ENCODE assay signal across 1 cellular context in the genomic region with DNA sequence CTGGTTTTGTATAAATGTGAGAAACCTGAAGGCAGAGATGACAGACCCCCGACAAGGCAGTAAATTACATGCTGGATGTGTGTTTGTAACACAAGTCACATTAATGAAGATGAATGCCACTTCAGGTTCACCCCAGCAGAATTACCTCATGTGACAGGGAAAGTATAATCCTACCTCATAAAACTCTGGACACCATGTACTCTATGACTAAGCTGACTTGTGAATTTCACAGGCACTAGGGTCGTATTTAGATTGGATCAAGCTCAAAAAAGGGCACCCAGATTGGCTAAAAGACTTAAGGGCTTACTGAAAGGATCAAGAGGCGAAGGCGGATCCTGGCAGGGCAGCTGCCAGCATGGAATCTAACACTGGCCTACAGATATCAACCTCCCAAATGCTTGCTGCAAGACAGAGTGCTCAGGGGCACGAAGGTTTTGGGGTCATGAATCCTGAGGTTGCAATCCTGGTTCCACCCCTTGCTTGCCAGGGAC.
TF ChIP-seq lines count a peak whose summit lies in the region.

No MANE protein-coding gene starts in this region.

TF ChIP-seq in HEK293, 187 proteins besides CTCF, POLR2A, EP300 and RAD21 (continued from another document and continues in another):
- no peak; the same call in 1 of the 2 replicates for TF ChIP-seq MZF1 (tag by site-specific recombination; IDR thresholded peaks at IDR 0.05; ENCODE audit: borderline replicate concordance)
- TF ChIP-seq ZNF596 (tag by site-specific recombination; IDR thresholded peaks at IDR 0.05): peak; percentile 60; the same call in 1 of the 2 replicates
- TF ChIP-seq, protein P1, sequence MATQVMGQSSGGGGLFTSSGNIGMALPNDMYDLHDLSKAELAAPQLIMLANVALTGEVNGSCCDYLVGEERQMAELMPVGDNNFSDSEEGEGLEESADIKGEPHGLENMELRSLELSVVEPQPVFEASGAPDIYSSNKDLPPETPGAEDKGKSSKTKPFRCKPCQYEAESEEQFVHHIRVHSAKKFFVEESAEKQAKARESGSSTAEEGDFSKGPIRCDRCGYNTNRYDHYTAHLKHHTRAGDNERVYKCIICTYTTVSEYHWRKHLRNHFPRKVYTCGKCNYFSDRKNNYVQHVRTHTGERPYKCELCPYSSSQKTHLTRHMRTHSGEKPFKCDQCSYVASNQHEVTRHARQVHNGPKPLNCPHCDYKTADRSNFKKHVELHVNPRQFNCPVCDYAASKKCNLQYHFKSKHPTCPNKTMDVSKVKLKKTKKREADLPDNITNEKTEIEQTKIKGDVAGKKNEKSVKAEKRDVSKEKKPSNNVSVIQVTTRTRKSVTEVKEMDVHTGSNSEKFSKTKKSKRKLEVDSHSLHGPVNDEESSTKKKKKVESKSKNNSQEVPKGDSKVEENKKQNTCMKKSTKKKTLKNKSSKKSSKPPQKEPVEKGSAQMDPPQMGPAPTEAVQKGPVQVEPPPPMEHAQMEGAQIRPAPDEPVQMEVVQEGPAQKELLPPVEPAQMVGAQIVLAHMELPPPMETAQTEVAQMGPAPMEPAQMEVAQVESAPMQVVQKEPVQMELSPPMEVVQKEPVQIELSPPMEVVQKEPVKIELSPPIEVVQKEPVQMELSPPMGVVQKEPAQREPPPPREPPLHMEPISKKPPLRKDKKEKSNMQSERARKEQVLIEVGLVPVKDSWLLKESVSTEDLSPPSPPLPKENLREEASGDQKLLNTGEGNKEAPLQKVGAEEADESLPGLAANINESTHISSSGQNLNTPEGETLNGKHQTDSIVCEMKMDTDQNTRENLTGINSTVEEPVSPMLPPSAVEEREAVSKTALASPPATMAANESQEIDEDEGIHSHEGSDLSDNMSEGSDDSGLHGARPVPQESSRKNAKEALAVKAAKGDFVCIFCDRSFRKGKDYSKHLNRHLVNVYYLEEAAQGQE (tag by site-specific recombination; IDR thresholded peaks at IDR 0.05): 0 out of 2 replicates have a peak, but pooled peaks have one; percentile 48
- TF ChIP-seq ZNF416 (tag by site-specific recombination; IDR thresholded peaks at IDR 0.05): no peak
- peak; percentile 84 for TF ChIP-seq ZFHX2 (tag by site-specific recombination; conservative IDR thresholded peaks at IDR 0.05)
- TF ChIP-seq ZNF221 (tag by site-specific recombination; IDR thresholded peaks at IDR 0.05; ENCODE audit: borderline replicate concordance): peak; percentile 81; the same call in 1 of the 2 replicates
- TF ChIP-seq ZNF571 (tag by site-specific recombination; IDR thresholded peaks at IDR 0.05): no peak
- TF ChIP-seq GLIS1 (tag by site-specific recombination; IDR thresholded peaks at IDR 0.05): peak; percentile 95
- no peak for TF ChIP-seq ZNF555 (tag by site-specific recombination; conservative IDR thresholded peaks at IDR 0.05)
- peak; percentile 90 for TF ChIP-seq ZNF501 (tag by site-specific recombination; IDR thresholded peaks at IDR 0.05)
- TF ChIP-seq ZBTB7A (tag by site-specific recombination; IDR thresholded peaks at IDR 0.05; ENCODE audit: low read depth): 0 out of 2 replicates have a peak, but pooled peaks have one; percentile 19
- TF ChIP-seq ZNF311 (tag by site-specific recombination; IDR thresholded peaks at IDR 0.05; ENCODE audit: borderline replicate concordance): no peak
- peak; percentile 51; the same call in 1 of the 2 replicates for TF ChIP-seq MYNN (tag by site-specific recombination; IDR thresholded peaks at IDR 0.05; ENCODE audit: borderline replicate concordance)
- peak; percentile 45 for TF ChIP-seq SP3 (tag by site-specific recombination; IDR thresholded peaks at IDR 0.05)
- TF ChIP-seq, protein P2, sequence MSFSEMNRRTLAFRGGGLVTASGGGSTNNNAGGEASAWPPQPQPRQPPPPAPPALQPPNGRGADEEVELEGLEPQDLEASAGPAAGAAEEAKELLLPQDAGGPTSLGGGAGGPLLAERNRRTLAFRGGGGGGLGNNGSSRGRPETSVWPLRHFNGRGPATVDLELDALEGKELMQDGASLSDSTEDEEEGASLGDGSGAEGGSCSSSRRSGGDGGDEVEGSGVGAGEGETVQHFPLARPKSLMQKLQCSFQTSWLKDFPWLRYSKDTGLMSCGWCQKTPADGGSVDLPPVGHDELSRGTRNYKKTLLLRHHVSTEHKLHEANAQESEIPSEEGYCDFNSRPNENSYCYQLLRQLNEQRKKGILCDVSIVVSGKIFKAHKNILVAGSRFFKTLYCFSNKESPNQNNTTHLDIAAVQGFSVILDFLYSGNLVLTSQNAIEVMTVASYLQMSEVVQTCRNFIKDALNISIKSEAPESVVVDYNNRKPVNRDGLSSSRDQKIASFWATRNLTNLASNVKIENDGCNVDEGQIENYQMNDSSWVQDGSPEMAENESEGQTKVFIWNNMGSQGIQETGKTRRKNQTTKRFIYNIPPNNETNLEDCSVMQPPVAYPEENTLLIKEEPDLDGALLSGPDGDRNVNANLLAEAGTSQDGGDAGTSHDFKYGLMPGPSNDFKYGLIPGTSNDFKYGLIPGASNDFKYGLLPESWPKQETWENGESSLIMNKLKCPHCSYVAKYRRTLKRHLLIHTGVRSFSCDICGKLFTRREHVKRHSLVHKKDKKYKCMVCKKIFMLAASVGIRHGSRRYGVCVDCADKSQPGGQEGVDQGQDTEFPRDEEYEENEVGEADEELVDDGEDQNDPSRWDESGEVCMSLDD (tag by site-specific recombination; IDR thresholded peaks at IDR 0.05): peak; percentile 83
- peak; percentile 99 for TF ChIP-seq GFI1B (tag by site-specific recombination; IDR thresholded peaks at IDR 0.05)
- TF ChIP-seq GLIS2 (tag by site-specific recombination; IDR thresholded peaks at IDR 0.05): peak; percentile 81
- peak; percentile 93; the same call in 1 of the 2 replicates for TF ChIP-seq ZBTB1 (tag by site-specific recombination; IDR thresholded peaks at IDR 0.05)
- peak; percentile 98 for TF ChIP-seq ZNF324 (tag by site-specific recombination; IDR thresholded peaks at IDR 0.05)
- TF ChIP-seq, protein P3, sequence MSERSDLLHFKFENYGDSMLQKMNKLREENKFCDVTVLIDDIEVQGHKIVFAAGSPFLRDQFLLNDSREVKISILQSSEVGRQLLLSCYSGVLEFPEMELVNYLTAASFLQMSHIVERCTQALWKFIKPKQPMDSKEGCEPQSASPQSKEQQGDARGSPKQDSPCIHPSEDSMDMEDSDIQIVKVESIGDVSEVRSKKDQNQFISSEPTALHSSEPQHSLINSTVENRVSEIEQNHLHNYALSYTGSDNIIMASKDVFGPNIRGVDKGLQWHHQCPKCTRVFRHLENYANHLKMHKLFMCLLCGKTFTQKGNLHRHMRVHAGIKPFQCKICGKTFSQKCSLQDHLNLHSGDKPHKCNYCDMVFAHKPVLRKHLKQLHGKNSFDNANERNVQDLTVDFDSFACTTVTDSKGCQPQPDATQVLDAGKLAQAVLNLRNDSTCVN (tag by site-specific recombination; optimal IDR thresholded peaks at IDR 0.05): peak; percentile 24
- TF ChIP-seq ZNF530 (tag by site-specific recombination; IDR thresholded peaks at IDR 0.05; ENCODE audit: low read depth): no peak
- no peak for TF ChIP-seq ZNF292 (tag by site-specific recombination; IDR thresholded peaks at IDR 0.05; ENCODE audit: borderline replicate concordance, low read depth)
- no peak for TF ChIP-seq ZNF792 (tag by site-specific recombination; IDR thresholded peaks at IDR 0.05)
- TF ChIP-seq ZNF433 (tag by site-specific recombination; IDR thresholded peaks at IDR 0.05; ENCODE audit: low read depth): no peak
- peak; percentile 99 for TF ChIP-seq ZNF391 (tag by site-specific recombination; IDR thresholded peaks at IDR 0.05; ENCODE audit: borderline replicate concordance, low read depth)
- no peak for TF ChIP-seq ZNF837 (tag by site-specific recombination; IDR thresholded peaks at IDR 0.05)
- TF ChIP-seq ZBTB20 (tag by site-specific recombination; IDR thresholded peaks at IDR 0.05): peak; percentile 55
- peak; percentile 73 for TF ChIP-seq SCRT1 (tag by site-specific recombination; IDR thresholded peaks at IDR 0.05; ENCODE audit: borderline replicate concordance)
- TF ChIP-seq, protein P4, sequence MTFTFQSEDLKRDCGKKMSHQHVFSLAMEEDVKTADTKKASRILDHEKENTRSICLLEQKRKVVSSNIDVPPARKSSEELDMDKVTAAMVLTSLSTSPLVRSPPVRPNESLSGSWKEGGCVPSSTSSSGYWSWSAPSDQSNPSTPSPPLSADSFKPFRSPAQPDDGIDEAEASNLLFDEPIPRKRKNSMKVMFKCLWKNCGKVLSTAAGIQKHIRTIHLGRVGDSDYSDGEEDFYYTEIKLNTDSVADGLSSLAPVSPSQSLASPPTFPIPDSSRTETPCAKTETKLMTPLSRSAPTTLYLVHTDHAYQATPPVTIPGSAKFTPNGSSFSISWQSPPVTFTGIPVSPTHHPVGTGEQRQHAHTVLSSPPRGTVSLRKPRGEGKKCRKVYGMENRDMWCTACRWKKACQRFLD (tag by site-specific recombination; IDR thresholded peaks at IDR 0.05): no peak
- TF ChIP-seq ZFP3 (tag by site-specific recombination; IDR thresholded peaks at IDR 0.05; ENCODE audit: low read depth): no peak
- TF ChIP-seq, protein P5, sequence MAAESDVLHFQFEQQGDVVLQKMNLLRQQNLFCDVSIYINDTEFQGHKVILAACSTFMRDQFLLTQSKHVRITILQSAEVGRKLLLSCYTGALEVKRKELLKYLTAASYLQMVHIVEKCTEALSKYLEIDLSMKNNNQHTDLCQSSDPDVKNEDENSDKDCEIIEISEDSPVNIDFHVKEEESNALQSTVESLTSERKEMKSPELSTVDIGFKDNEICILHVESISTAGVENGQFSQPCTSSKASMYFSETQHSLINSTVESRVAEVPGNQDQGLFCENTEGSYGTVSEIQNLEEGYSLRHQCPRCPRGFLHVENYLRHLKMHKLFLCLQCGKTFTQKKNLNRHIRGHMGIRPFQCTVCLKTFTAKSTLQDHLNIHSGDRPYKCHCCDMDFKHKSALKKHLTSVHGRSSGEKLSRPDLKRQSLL (tag by site-specific recombination; IDR thresholded peaks at IDR 0.05): peak; percentile 61; the same call in 1 of the 2 replicates
- TF ChIP-seq ZNF157 (tag by site-specific recombination; IDR thresholded peaks at IDR 0.05): no peak
- 0 out of 2 replicates have a peak, but pooled peaks have one; percentile 42 for TF ChIP-seq ZNF239 (tag by site-specific recombination; IDR thresholded peaks at IDR 0.05)
- TF ChIP-seq ZNF658 (tag by site-specific recombination; IDR thresholded peaks at IDR 0.05): no peak
- TF ChIP-seq, protein P6, sequence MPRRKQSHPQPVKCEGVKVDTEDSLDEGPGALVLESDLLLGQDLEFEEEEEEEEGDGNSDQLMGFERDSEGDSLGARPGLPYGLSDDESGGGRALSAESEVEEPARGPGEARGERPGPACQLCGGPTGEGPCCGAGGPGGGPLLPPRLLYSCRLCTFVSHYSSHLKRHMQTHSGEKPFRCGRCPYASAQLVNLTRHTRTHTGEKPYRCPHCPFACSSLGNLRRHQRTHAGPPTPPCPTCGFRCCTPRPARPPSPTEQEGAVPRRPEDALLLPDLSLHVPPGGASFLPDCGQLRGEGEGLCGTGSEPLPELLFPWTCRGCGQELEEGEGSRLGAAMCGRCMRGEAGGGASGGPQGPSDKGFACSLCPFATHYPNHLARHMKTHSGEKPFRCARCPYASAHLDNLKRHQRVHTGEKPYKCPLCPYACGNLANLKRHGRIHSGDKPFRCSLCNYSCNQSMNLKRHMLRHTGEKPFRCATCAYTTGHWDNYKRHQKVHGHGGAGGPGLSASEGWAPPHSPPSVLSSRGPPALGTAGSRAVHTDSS (tag by site-specific recombination; IDR thresholded peaks at IDR 0.05): peak; percentile 32; the same call in 1 of the 2 replicates
- TF ChIP-seq, protein P7, sequence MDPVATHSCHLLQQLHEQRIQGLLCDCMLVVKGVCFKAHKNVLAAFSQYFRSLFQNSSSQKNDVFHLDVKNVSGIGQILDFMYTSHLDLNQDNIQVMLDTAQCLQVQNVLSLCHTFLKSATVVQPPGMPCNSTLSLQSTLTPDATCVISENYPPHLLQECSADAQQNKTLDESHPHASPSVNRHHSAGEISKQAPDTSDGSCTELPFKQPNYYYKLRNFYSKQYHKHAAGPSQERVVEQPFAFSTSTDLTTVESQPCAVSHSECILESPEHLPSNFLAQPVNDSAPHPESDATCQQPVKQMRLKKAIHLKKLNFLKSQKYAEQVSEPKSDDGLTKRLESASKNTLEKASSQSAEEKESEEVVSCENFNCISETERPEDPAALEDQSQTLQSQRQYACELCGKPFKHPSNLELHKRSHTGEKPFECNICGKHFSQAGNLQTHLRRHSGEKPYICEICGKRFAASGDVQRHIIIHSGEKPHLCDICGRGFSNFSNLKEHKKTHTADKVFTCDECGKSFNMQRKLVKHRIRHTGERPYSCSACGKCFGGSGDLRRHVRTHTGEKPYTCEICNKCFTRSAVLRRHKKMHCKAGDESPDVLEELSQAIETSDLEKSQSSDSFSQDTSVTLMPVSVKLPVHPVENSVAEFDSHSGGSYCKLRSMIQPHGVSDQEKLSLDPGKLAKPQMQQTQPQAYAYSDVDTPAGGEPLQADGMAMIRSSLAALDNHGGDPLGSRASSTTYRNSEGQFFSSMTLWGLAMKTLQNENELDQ (tag by site-specific recombination; IDR thresholded peaks at IDR 0.05; ENCODE audit: low read depth): no peak; the same call in 1 of the 2 replicates
- no peak for TF ChIP-seq HOXA7 (CRISPR knock-in tag; IDR thresholded peaks at IDR 0.05; ENCODE audit: borderline replicate concordance)
- TF ChIP-seq ZNF785 (tag by site-specific recombination; IDR thresholded peaks at IDR 0.05): no peak
- TF ChIP-seq ZNF529 (tag by site-specific recombination; IDR thresholded peaks at IDR 0.05; ENCODE audit: insufficient replicate concordance): peak; percentile 49
- TF ChIP-seq, protein P8, sequence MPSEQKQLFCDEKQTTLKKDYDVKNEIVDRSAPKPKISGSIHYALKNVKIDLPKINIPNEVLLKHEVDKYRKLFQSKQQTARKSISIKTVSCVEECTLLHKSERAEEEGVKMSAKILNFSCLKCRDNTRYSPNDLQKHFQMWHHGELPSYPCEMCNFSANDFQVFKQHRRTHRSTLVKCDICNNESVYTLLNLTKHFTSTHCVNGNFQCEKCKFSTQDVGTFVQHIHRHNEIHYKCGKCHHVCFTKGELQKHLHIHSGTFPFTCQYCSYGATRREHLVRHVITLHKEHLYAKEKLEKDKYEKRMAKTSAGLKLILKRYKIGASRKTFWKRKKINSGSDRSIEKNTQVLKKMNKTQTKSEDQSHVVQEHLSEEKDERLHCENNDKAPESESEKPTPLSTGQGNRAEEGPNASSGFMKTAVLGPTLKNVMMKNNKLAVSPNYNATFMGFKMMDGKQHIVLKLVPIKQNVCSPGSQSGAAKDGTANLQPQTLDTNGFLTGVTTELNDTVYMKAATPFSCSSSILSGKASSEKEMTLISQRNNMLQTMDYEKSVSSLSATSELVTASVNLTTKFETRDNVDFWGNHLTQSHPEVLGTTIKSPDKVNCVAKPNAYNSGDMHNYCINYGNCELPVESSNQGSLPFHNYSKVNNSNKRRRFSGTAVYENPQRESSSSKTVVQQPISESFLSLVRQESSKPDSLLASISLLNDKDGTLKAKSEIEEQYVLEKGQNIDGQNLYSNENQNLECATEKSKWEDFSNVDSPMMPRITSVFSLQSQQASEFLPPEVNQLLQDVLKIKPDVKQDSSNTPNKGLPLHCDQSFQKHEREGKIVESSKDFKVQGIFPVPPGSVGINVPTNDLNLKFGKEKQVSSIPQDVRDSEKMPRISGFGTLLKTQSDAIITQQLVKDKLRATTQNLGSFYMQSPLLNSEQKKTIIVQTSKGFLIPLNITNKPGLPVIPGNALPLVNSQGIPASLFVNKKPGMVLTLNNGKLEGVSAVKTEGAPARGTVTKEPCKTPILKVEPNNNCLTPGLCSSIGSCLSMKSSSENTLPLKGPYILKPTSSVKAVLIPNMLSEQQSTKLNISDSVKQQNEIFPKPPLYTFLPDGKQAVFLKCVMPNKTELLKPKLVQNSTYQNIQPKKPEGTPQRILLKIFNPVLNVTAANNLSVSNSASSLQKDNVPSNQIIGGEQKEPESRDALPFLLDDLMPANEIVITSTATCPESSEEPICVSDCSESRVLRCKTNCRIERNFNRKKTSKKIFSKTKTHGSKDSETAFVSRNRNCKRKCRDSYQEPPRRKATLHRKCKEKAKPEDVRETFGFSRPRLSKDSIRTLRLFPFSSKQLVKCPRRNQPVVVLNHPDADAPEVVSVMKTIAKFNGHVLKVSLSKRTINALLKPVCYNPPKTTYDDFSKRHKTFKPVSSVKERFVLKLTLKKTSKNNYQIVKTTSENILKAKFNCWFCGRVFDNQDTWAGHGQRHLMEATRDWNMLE (tag by site-specific recombination; conservative IDR thresholded peaks at IDR 0.05; ENCODE audit: low read depth): peak; percentile 73
